1 cellular context compared by ENCODE assay signal in the genomic region with DNA sequence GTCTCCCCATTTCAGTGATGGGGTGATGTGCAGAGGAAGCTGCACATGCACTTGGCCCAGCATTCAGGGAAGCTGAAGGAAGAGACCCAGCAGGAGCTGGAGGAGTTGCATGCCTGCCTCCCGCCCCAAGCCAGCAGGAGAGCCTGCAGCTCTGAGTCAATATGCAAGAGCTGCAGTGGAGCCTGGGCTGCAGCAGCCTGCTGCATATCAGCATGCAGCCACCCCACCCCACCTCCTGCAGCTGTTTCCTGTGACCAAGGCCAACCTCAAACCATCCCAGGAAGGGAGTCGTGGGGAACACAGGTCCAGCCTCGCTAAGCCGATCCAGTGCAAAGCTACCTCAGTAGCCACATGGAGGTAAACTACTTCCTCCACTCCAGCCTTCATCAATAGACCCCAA.
TF ChIP-seq lines count a peak whose summit lies in the region.

No MANE protein-coding gene starts in this region.

TF ChIP-seq in IMR-90, 13 proteins besides CTCF, POLR2A, EP300 and RAD21 (continued from another document):
- TF ChIP-seq SMC3 (IDR thresholded peaks at IDR 0.05; ENCODE audit: low read depth, low read length) (no peak), RFX5 (IDR thresholded peaks at IDR 0.05; ENCODE audit: low read depth, low read length) (no peak), MXI1 (IDR thresholded peaks at IDR 0.05; ENCODE audit: borderline replicate concordance, low read depth, low read length) (no peak), BHLHE40 (IDR thresholded peaks at IDR 0.05; ENCODE audit: low read depth, low read length) (no peak)
